ENCODE assay signal across 1 cellular context in the genomic region with DNA sequence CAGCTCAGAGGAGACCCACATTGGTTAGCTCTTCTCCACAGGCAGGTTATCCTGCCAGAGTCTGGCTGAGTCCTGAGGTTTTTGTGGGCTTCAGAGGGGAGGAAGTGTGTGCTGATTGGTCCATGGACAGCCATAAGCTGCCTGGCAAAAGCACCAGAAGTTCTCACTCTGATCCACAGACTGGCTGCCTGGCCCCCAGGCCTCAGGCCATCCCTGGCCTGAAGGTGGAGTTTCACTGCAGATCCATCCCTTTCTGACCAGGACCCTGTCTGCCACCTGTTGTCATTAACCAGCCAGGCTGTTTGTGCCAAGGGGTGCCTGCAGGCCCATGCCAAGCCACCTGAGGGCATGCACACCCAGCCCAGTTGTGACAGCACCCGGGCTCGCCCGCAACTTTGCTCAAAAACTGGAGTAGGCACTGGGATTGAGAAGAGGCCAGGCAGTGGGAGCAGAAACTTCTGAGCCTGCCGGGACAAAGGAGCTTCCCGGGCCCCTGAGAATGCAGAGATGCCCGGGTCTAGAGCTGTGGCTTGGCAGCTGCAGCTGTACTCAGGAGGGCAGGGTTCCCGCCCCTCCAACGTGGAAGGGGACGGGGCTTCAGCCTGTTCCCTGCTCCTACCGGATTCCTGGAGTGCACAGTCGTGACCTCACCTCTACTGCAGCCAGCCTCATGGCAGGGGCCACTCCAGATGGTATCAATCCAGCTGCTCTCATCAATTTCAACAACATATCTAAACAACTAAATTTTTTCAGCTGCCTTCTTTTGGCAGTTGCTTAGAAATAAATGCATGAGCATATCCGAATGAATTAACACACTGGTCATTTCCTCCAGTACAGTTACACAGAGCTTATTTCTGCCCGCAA.
TF ChIP-seq lines count a peak whose summit lies in the region.

No MANE protein-coding gene starts in this region.

TF ChIP-seq in HCT116, 20 proteins besides CTCF, POLR2A, EP300 and RAD21:
- TF ChIP-seq EZH2 (IDR thresholded peaks at IDR 0.05) (no peak), EZH2phosphoT487 (IDR thresholded peaks at IDR 0.05; ENCODE audit: borderline replicate concordance) (no peak), SP1 (IDR thresholded peaks at IDR 0.05; ENCODE audit: low read depth) (no peak), JUND (IDR thresholded peaks at IDR 0.05) (no peak), SRF (IDR thresholded peaks at IDR 0.05; ENCODE audit: low read depth) (no peak), TCF7L2 (IDR thresholded peaks at IDR 0.05; ENCODE audit: borderline replicate concordance, extremely low read depth, insufficient read depth, insufficient read length) (no peak), ZNF274 (IDR thresholded peaks at IDR 0.05; ENCODE audit: low read depth, low read length) (no peak), YY1 (IDR thresholded peaks at IDR 0.05; ENCODE audit: extremely low read depth, insufficient replicate concordance, low read depth, low read length) (no peak), ZFX (IDR thresholded peaks at IDR 0.05) (no peak), CEBPB (IDR thresholded peaks at IDR 0.05; ENCODE audit: low read depth) (no peak), ELF1 (IDR thresholded peaks at IDR 0.05; ENCODE audit: borderline replicate concordance, low read depth) (no peak), POLR2AphosphoS5 (IDR thresholded peaks at IDR 0.05; ENCODE audit: low read depth, low read length) (no peak), SIN3A (IDR thresholded peaks at IDR 0.05; ENCODE audit: low read depth) (no peak), FOSL1 (IDR thresholded peaks at IDR 0.05; ENCODE audit: low read depth) (no peak), CBX3 (IDR thresholded peaks at IDR 0.05; ENCODE audit: low read depth) (no peak)
- TF ChIP-seq, protein P1, sequence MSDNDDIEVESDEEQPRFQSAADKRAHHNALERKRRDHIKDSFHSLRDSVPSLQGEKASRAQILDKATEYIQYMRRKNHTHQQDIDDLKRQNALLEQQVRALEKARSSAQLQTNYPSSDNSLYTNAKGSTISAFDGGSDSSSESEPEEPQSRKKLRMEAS (IDR thresholded peaks at IDR 0.05) = no peak
- TF ChIP-seq, protein P2, sequence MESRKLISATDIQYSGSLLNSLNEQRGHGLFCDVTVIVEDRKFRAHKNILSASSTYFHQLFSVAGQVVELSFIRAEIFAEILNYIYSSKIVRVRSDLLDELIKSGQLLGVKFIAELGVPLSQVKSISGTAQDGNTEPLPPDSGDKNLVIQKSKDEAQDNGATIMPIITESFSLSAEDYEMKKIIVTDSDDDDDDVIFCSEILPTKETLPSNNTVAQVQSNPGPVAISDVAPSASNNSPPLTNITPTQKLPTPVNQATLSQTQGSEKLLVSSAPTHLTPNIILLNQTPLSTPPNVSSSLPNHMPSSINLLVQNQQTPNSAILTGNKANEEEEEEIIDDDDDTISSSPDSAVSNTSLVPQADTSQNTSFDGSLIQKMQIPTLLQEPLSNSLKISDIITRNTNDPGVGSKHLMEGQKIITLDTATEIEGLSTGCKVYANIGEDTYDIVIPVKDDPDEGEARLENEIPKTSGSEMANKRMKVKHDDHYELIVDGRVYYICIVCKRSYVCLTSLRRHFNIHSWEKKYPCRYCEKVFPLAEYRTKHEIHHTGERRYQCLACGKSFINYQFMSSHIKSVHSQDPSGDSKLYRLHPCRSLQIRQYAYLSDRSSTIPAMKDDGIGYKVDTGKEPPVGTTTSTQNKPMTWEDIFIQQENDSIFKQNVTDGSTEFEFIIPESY (IDR thresholded peaks at IDR 0.05; ENCODE audit: extremely low read depth, insufficient replicate concordance, low read length) = no peak
